ENCODE assay signal across 24 cellular contexts in genomic region chr2:43115884-43116283, GRCh38.
"Had no signal": no experiment of that assay in that cellular context is flagged by ENCODE, and none has a peak within 500 bp of the region (broad histone marks: within the 10 kb centered on the region; RNA-seq: fewer than 3 reads in every experiment).

No MANE protein-coding gene starts in this region.

- H3K27me3 ChIP-seq: dorsolateral prefrontal cortex, gastrocnemius medialis, heart right ventricle, ovary, spleen, testis, tibial nerve, upper lobe of right lung had no signal

- DNase-seq: cortex of kidney; dorsolateral prefrontal cortex; effector CD8-positive, alpha-beta T cell; gastrocnemius medialis; heart right ventricle; islet precursor cell; mammary epithelial cell; mucosa of descending colon; naive thymus-derived CD8-positive, alpha-beta T cell; nucleus accumbens; ovary; right cardiac atrium; spleen; stimulated activated CD4-positive, alpha-beta T cell treated with anti-CD3 and anti-CD28 coated beads, Interleukin-15, amount 100 ng/mL, for 24 hours; stimulated activated CD4-positive, alpha-beta T cell treated with anti-CD3 and anti-CD28 coated beads, Interleukin-1b, Interleukin-23, amount 100 ng/mL, for 48 hours; stimulated activated CD4-positive, alpha-beta T cell treated with anti-CD3 and anti-CD28 coated beads, Interleukin-4, amount 100 ng/mL, for 24 hours; stimulated activated naive B cell treated with anti-CD40 and anti-IgM and Interleukin-4, amounts not matched to agents 10 μg/mL and 1 μg/mL and 100 μg/mL, for 72 hours; stimulated activated naive CD8-positive, alpha-beta T cell treated with anti-CD3 and anti-CD28 coated beads, Interleukin-15, amount 100 ng/mL, for 72 hours; testis; upper lobe of right lung had no signal

- H3K4me1 ChIP-seq: gastrocnemius medialis, testis had no signal

- H3K4me3 ChIP-seq: dorsolateral prefrontal cortex, gastrocnemius medialis, heart right ventricle, mucosa of descending colon, ovary, spleen, testis, tibial nerve, upper lobe of right lung had no signal

- H3K27ac ChIP-seq: dorsolateral prefrontal cortex, gastrocnemius medialis, heart right ventricle, ovary, spleen, testis, tibial nerve, upper lobe of right lung had no signal

- H3K27ac Mint-ChIP-seq: stimulated activated naive B cell treated with anti-CD40 and anti-IgM and Interleukin-4, amounts not matched to agents 10 μg/mL and 1 μg/mL and 100 μg/mL, for 72 hours; stimulated activated naive CD8-positive, alpha-beta T cell treated with anti-CD3 and anti-CD28 coated beads, Interleukin-15, amount 100 ng/mL, for 72 hours had no signal

- FAIRE-seq: endometrium had no signal

- H3K9me3 ChIP-seq: gastrocnemius medialis, ovary, testis had no signal

- ATAC-seq: esophagus mucosa; gastrocnemius medialis; heart right ventricle; left lobe of liver; naive thymus-derived CD8-positive, alpha-beta T cell; right cardiac atrium; stimulated activated naive B cell treated with anti-CD40 and anti-IgM and Interleukin-4, amounts not matched to agents 10 μg/mL and 1 μg/mL and 100 μg/mL, for 72 hours; stimulated activated naive CD8-positive, alpha-beta T cell treated with anti-CD3 and anti-CD28 coated beads, Interleukin-15, amount 100 ng/mL, for 72 hours; upper lobe of right lung had no signal

- H3K4me3 Mint-ChIP-seq: naive thymus-derived CD8-positive, alpha-beta T cell; stimulated activated naive B cell treated with anti-CD40 and anti-IgM and Interleukin-4, amounts not matched to agents 10 μg/mL and 1 μg/mL and 100 μg/mL, for 72 hours; stimulated activated naive CD8-positive, alpha-beta T cell treated with anti-CD3 and anti-CD28 coated beads, Interleukin-15, amount 100 ng/mL, for 72 hours had no signal

- H3K27me3 Mint-ChIP-seq: naive thymus-derived CD8-positive, alpha-beta T cell; stimulated activated naive B cell treated with anti-CD40 and anti-IgM and Interleukin-4, amounts not matched to agents 10 μg/mL and 1 μg/mL and 100 μg/mL, for 72 hours; stimulated activated naive CD8-positive, alpha-beta T cell treated with anti-CD3 and anti-CD28 coated beads, Interleukin-15, amount 100 ng/mL, for 72 hours had no signal

- H3K36me3 ChIP-seq: gastrocnemius medialis, heart right ventricle, ovary, spleen, tibial nerve, upper lobe of right lung had no signal
